11 cellular contexts compared by ENCODE assay signal in genomic region chr12:12333407-12333831, GRCh38. TPM values are rescaled to one million over a fixed set of nuclear protein-coding genes. Genes with fewer than 3 reads are reported as not detected.
DNase-seq lines count a peak whose midpoint lies in the region; ATAC-seq, FAIRE-seq and TF ChIP-seq lines count a peak whose summit lies in the region.
"Had no signal": no experiment of that assay in that cellular context is flagged by ENCODE, and none has a peak within 500 bp of the region (broad histone marks: within the 10 kb centered on the region; RNA-seq: fewer than 3 reads in every experiment).

No MANE protein-coding gene starts in this region.

- H3K4me1 ChIP-seq in endothelial cell of umbilical vein (ENCODE audit: control insufficient read depth, extremely low read depth, insufficient read depth, low read length): peaks cover 39% of the 10 kb centered on the region

- H3K79me2 ChIP-seq in endothelial cell of umbilical vein (ENCODE audit: control insufficient read depth, insufficient read depth, low read length): peaks cover 54% of the 10 kb centered on the region

- peak; percentile 65 for DNase-seq in Daoy (ENCODE audit: low read depth)
- DNase-seq in NCI-H510A (lab: John Stamatoyannopoulos, UW): peak; percentile 41
- DNase-seq in endothelial cell of umbilical vein (ENCODE audit: low read depth, low spot score): peak; percentile 88
- peak; percentile 25 for DNase-seq in renal cortical epithelial cell (ENCODE audit: low read depth)
- DNase-seq in T-helper 1 cell: no peak
- DNase-seq in stimulated activated naive CD4-positive, alpha-beta T cell (lab: John Stamatoyannopoulos, UW): no peak
- DNase-seq in stimulated activated CD4-positive, alpha-beta T cell treated with anti-CD3 and anti-CD28 coated beads, Interleukin-2, amount 100 ng/mL, for 24 hours: no peak
- DNase-seq: activated T-cell treated with anti-CD3 and anti-CD28 coated beads, Interleukin-2, amount 50 U/mL, for 48 hours; endodermal cell; MM.1S had no signal

- peak; percentile 18 for FAIRE-seq in endothelial cell of umbilical vein (lab: Jason Lieb, UNC)

- H3K36me3 ChIP-seq in endothelial cell of umbilical vein (ENCODE audit: control insufficient read depth in 2 of 2, extremely low read depth in 1 of 2, insufficient read depth in 2 of 2, low read length in 2 of 2): peaks cover 2 to 12% of the 10 kb centered on the region in 2 experiments

- BruUV-seq in endothelial cell of umbilical vein (replicated peaks; lab: Mats Ljungman, UMichigan): no TSS peak

- H3K9me1 ChIP-seq in endothelial cell of umbilical vein (replicated peaks; ENCODE audit: control insufficient read depth, extremely low read depth, insufficient read depth, low read length): no peaks in the 10 kb centered on the region

- no peaks in the 10 kb centered on the region for H4K20me1 ChIP-seq in endothelial cell of umbilical vein (replicated peaks; ENCODE audit: control insufficient read depth, extremely low read depth, insufficient read depth, low read length)

- no peak overlapping the region for H3K4me3 ChIP-seq in endothelial cell of umbilical vein (replicated peaks in 1 of 3; ENCODE audit: insufficient read depth in 1 of 3, low read depth in 1 of 3, low read length in 3 of 3)

- H3K9me3 ChIP-seq in endothelial cell of umbilical vein (replicated peaks; ENCODE audit: control insufficient read depth, insufficient read depth, low read length): no peaks in the 10 kb centered on the region

- POLR2A ChIA-PET in endothelial cell of umbilical vein (lab: Charles Lee): interaction anchor here (1.3 to 1.7 kb wide), 2 partner anchors 23 to 67 kb away, joined by 6 to 7 read pairs; partner anchors contain the start of genes BORCS5 and LRP6

- peak overlapping the region; percentile 3 for H3K4me2 ChIP-seq in endothelial cell of umbilical vein (ENCODE audit: insufficient read depth, low read length)

- no peak overlapping the region for H3K9ac ChIP-seq in endothelial cell of umbilical vein (replicated peaks; ENCODE audit: extremely low read depth, insufficient read depth, low read length)

- no peak for TF ChIP-seq POLR2A in endothelial cell of umbilical vein (IDR thresholded peaks at IDR 0.05; ENCODE audit: low read depth, low read length)

- ATAC-seq in HG02884 (IDR thresholded peaks at IDR 0.05; ENCODE audit: unreplicated experiment): no peak

- no peak for TF ChIP-seq CTCF in endothelial cell of umbilical vein (IDR thresholded peaks at IDR 0.05; ENCODE audit: extremely low read depth in 1 of 2, insufficient read depth in 1 of 2, low read depth in 1 of 2, low read length in 2 of 2)

- no peaks in the 10 kb centered on the region for H3K27me3 ChIP-seq in endothelial cell of umbilical vein (ENCODE audit: control insufficient read depth in 2 of 2, insufficient read depth in 2 of 2, low read length in 2 of 2)

- no peak overlapping the region for H3K27ac ChIP-seq in endothelial cell of umbilical vein (ENCODE audit: insufficient read depth, low read depth, low read length)

- no peak overlapping the region for H2AFZ ChIP-seq in endothelial cell of umbilical vein (ENCODE audit: low read depth, low read length)

- dilution Hi-C loops in endothelial cell of umbilical vein (cut with MboI; ENCODE audit: extremely low pct_ligation_motif_present, low sequenced_read_pairs): loop anchor here (25.0 kb wide), 1 partner anchor 246 kb away; no protein-coding TSS in a partner anchor

- CTCF ChIA-PET in endothelial cell of umbilical vein (lab: Charles Lee): interaction anchor here (0.7 to 4.7 kb wide), 14 partner anchors 11 to 404 kb away, joined by 3 to 31 read pairs (median 4); partner anchors contain the start of genes BORCS5 and MANSC1

- intact Hi-C loops in endothelial cell of umbilical vein (cut with micrococcal nuclease): loop anchor here (5.0 kb wide), 1 partner anchor 781 kb away; no protein-coding TSS in a partner anchor

TF ChIP-seq in endothelial cell of umbilical vein, 7 proteins besides CTCF, POLR2A, EP300 and RAD21:
- no peak for TF ChIP-seq POLR2AphosphoS5 (IDR thresholded peaks at IDR 0.05; ENCODE audit: insufficient read depth, low read depth, low read length)

RNA-seq across cellular contexts. Expression of gene MANSC1, which starts 16.6 kb away (rescaled TPM):
- total RNA-seq in Daoy (2014; rRNA removed; shearing (Covaris generic)): 0.06 and 1.5 TPM in 2 replicates
- total RNA-seq in endothelial cell of umbilical vein (56.5 and 65.0 TPM in 2 replicates), renal cortical epithelial cell (0.35 and 1.8 TPM in 2 replicates)
- polyA plus RNA-seq in endothelial cell of umbilical vein: 24.8 and 37.0 TPM in 2 replicates
- polyA plus RNA-seq in endothelial cell of umbilical vein (2011; cell fraction: cytosol; rRNA removed): 32.6 and 38.9 TPM in 2 replicates
- polyA plus RNA-seq in endothelial cell of umbilical vein (2011; cell fraction: nucleus; rRNA removed): 14.0 and 17.6 TPM in 2 replicates
- 48.0 and 52.3 TPM in 2 replicates for polyA plus RNA-seq in endothelial cell of umbilical vein (2012)
- polyA minus RNA-seq in endothelial cell of umbilical vein: 21.6 and 31.3 TPM in 2 replicates
- polyA minus RNA-seq in endothelial cell of umbilical vein (2011; cell fraction: cytosol; rRNA and poly(A)+ RNA removed): 1.0 TPM
- polyA minus RNA-seq in endothelial cell of umbilical vein (2011; cell fraction: nucleus; rRNA and poly(A)+ RNA removed): 7.9 and 9.4 TPM in 2 replicates

RNA-seq across cellular contexts. Expression of gene BORCS5, which starts 23.5 kb away (rescaled TPM):
- total RNA-seq in Daoy (2014; rRNA removed; shearing (Covaris generic)): 1.6 and 2.5 TPM in 2 replicates
- total RNA-seq in endothelial cell of umbilical vein: 10.5 and 11.5 TPM in 2 replicates
- polyA plus RNA-seq in endothelial cell of umbilical vein: 8.3 and 10.3 TPM in 2 replicates
- 11.6 and 12.1 TPM in 2 replicates for polyA plus RNA-seq in endothelial cell of umbilical vein (2011; cell fraction: cytosol; rRNA removed)
- 9.8 and 10.9 TPM in 2 replicates for polyA plus RNA-seq in endothelial cell of umbilical vein (2011; cell fraction: nucleus; rRNA removed)
- polyA plus RNA-seq in endothelial cell of umbilical vein (2012): 8.0 and 10.8 TPM in 2 replicates
- polyA minus RNA-seq in endothelial cell of umbilical vein: 11.7 and 21.3 TPM in 2 replicates
- 7.3 TPM for polyA minus RNA-seq in endothelial cell of umbilical vein (2011; cell fraction: cytosol; rRNA and poly(A)+ RNA removed)
- polyA minus RNA-seq in endothelial cell of umbilical vein (2011; cell fraction: nucleus; rRNA and poly(A)+ RNA removed): 14.6 and 16.5 TPM in 2 replicates
- 10.0 and 12.0 TPM in 2 replicates for total RNA-seq in renal cortical epithelial cell

Comparison
In these comparisons a context has a peak if more than half of its experiments do, and no peak if none do; other contexts are left out.
1. DNase-seq: peak in Daoy (single experiment), NCI-H510A (single experiment), endothelial cell of umbilical vein (single experiment) and renal cortical epithelial cell (single experiment); none in T-helper 1 cell (0 of 5), stimulated activated naive CD4-positive, alpha-beta T cell (0 of 6) and stimulated activated CD4-positive, alpha-beta T cell treated with anti-CD3 and anti-CD28 coated beads, Interleukin-2, amount 100 ng/mL, for 24 hours (0 of 2).
2. RNA of gene MANSC1, which starts 16.6 kb away (total RNA-seq): 56.5 to 65.0 TPM in endothelial cell of umbilical vein; 0.35 to 1.8 TPM in renal cortical epithelial cell and 0.06 to 1.5 TPM in Daoy; every median in the first group is over 10 times any median in the second.